In genomic region chr1:51491166-51491981, GRCh38 we compare ENCODE assay signal across 10 cellular contexts. TPM values are rescaled to one million over a fixed set of nuclear protein-coding genes. Genes with fewer than 3 reads are reported as not detected.
DNase-seq lines count a peak whose midpoint lies in the region; ATAC-seq and TF ChIP-seq lines count a peak whose summit lies in the region.
"Had no signal": no experiment of that assay in that cellular context is flagged by ENCODE, and none has a peak within 500 bp of the region (broad histone marks: within the 10 kb centered on the region; RNA-seq: fewer than 3 reads in every experiment).

No MANE protein-coding gene starts in this region.

- POLR2A ChIA-PET in RWPE1 (lab: Yijun Ruan, JAX; ENCODE audit: low non-redundant PET) = interaction anchor here (0.6 kb wide), 1 partner anchor 27 kb away, joined by 5 read pairs; no protein-coding TSS in a partner anchor
- POLR2A ChIA-PET in naive thymus-derived CD4-positive, alpha-beta T cell (lab: Charles Lee) = interaction anchor here (0.6 kb wide), 1 partner anchor 24 kb away, joined by 4 read pairs; no protein-coding TSS in a partner anchor

- DNase-seq in GM13976 (ENCODE audit: low spot score) = peak; percentile 27
- DNase-seq in RWPE1 (ENCODE audit: low spot score) = peak; percentile 7
- no peak for DNase-seq in naive thymus-derived CD4-positive, alpha-beta T cell
- no peak for DNase-seq in endodermal cell
- DNase-seq in COLO829 (ENCODE audit: low spot score) = no peak
- no peak for DNase-seq in activated naive CD4-positive, alpha-beta T cell treated with anti-CD3 and anti-CD28 coated beads for 36 hours
- DNase-seq: kidney had no signal

- in situ Hi-C loops in GM13976 (cut with MboI; ENCODE audit: low sequenced_read_pairs, unreplicated experiment) = no loop called here

- H3K4me1 Mint-ChIP-seq in naive thymus-derived CD4-positive, alpha-beta T cell = peaks cover 32 to 69% (median 53%) of the 10 kb centered on the region in 7 donors
- H3K4me1 Mint-ChIP-seq in endodermal cell = peaks cover 3% of the 10 kb centered on the region
- H3K4me1 Mint-ChIP-seq in activated naive CD4-positive, alpha-beta T cell treated with anti-CD3 and anti-CD28 coated beads for 36 hours (ENCODE audit: low read depth) = peaks cover 40% of the 10 kb centered on the region

- H3K27ac Mint-ChIP-seq in naive thymus-derived CD4-positive, alpha-beta T cell = peak overlapping the region in 7 of 9 donors; percentile 1 to 80 (median 27)
- no peak overlapping the region for H3K27ac Mint-ChIP-seq in endodermal cell
- no peak overlapping the region for H3K27ac Mint-ChIP-seq in activated naive CD4-positive, alpha-beta T cell treated with anti-CD3 and anti-CD28 coated beads for 36 hours

- H3K9ac ChIP-seq in endodermal cell (ENCODE audit: extremely low read depth, low read length, poor library complexity, severe bottlenecking) = no peak overlapping the region

- H3K4me1 ChIP-seq in naive thymus-derived CD4-positive, alpha-beta T cell (ENCODE audit: control insufficient read depth in 2 of 2, insufficient read depth in 2 of 2, low read length in 2 of 2) = peaks cover 23 to 32% of the 10 kb centered on the region in 2 donors
- no peaks in the 10 kb centered on the region for H3K4me1 ChIP-seq in endodermal cell (ENCODE audit: control insufficient read depth, insufficient read depth, low read length)

- WGBS in endodermal cell (ENCODE audit: insufficient coverage in 1 of 2, insufficient read length in 1 of 2), 2 experiments = 91 to 100% methylated on average over 2 to 4 of the region's 4 CpGs

- H3K4me3 Mint-ChIP-seq in naive thymus-derived CD4-positive, alpha-beta T cell = peak overlapping the region in 4 of 10 donors; percentile 4 to 30 (median 10)
- no peak overlapping the region for H3K4me3 Mint-ChIP-seq in endodermal cell
- no peak overlapping the region for H3K4me3 Mint-ChIP-seq in activated naive CD4-positive, alpha-beta T cell treated with anti-CD3 and anti-CD28 coated beads for 36 hours

- H3K4me3 ChIP-seq in naive thymus-derived CD4-positive, alpha-beta T cell (ENCODE audit: low read length) = no peak overlapping the region
- H3K4me3 ChIP-seq in endodermal cell (ENCODE audit: low read length) = no peak overlapping the region
- H3K4me3 ChIP-seq: cardiac muscle cell had no signal

- H3K36me3 Mint-ChIP-seq in naive thymus-derived CD4-positive, alpha-beta T cell = peaks cover 0 to 8% (median 4%) of the 10 kb centered on the region in 5 donors
- peaks cover 9% of the 10 kb centered on the region for H3K36me3 Mint-ChIP-seq in endodermal cell (ENCODE audit: low read depth)
- peaks cover 3% of the 10 kb centered on the region for H3K36me3 Mint-ChIP-seq in activated naive CD4-positive, alpha-beta T cell treated with anti-CD3 and anti-CD28 coated beads for 36 hours (ENCODE audit: low read depth)

- H3K9me3 Mint-ChIP-seq in naive thymus-derived CD4-positive, alpha-beta T cell = peaks cover 0 to 5% (median 0%) of the 10 kb centered on the region in 11 donors
- peaks cover 2% of the 10 kb centered on the region for H3K9me3 Mint-ChIP-seq in endodermal cell
- H3K9me3 Mint-ChIP-seq in activated naive CD4-positive, alpha-beta T cell treated with anti-CD3 and anti-CD28 coated beads for 36 hours = no peaks in the 10 kb centered on the region

- TF ChIP-seq CTCF in GM13976 (IDR thresholded peaks at IDR 0.05; ENCODE audit: borderline replicate concordance, control extremely low read depth, extremely low read depth, insufficient read depth, missing control alignments) (no peak), RWPE1 (conservative IDR thresholded peaks at IDR 0.05; ENCODE audit: low read depth) (no peak), endodermal cell (conservative IDR thresholded peaks at IDR 0.05) (no peak)

- H3K27me3 Mint-ChIP-seq in naive thymus-derived CD4-positive, alpha-beta T cell = no peaks in the 10 kb centered on the region
- H3K27me3 Mint-ChIP-seq in endodermal cell (ENCODE audit: insufficient read depth) = no peaks in the 10 kb centered on the region
- H3K27me3 Mint-ChIP-seq in activated naive CD4-positive, alpha-beta T cell treated with anti-CD3 and anti-CD28 coated beads for 36 hours (ENCODE audit: low read depth) = no peaks in the 10 kb centered on the region

- no peaks in the 10 kb centered on the region for H3K36me3 ChIP-seq in naive thymus-derived CD4-positive, alpha-beta T cell (ENCODE audit: control insufficient read depth in 2 of 3, insufficient read depth in 3 of 3, low read length in 3 of 3)
- H3K36me3 ChIP-seq in endodermal cell (ENCODE audit: control insufficient read depth, insufficient read depth, low read length) = no peaks in the 10 kb centered on the region
- H3K36me3 ChIP-seq: cardiac muscle cell had no signal

- CTCF ChIA-PET in RWPE1 (lab: Yijun Ruan, JAX) = interaction anchor here (0.7 kb wide), 1 partner anchor 12 kb away, joined by 5 read pairs; no protein-coding TSS in a partner anchor
- CTCF ChIA-PET in naive thymus-derived CD4-positive, alpha-beta T cell (lab: Charles Lee) = no interaction called here
- CTCF ChIA-PET in activated naive CD4-positive, alpha-beta T cell treated with anti-CD3 and anti-CD28 coated beads for 36 hours (lab: Charles Lee) = no interaction called here

- no peaks in the 10 kb centered on the region for H3K27me3 ChIP-seq in naive thymus-derived CD4-positive, alpha-beta T cell (ENCODE audit: control insufficient read depth in 2 of 2, insufficient read depth in 2 of 2, low read length in 2 of 2)
- no peaks in the 10 kb centered on the region for H3K27me3 ChIP-seq in endodermal cell (ENCODE audit: control insufficient read depth, insufficient read depth, low read length, poor library complexity, severe bottlenecking)
- H3K27me3 ChIP-seq: cardiac muscle cell had no signal

- intact Hi-C loops in naive thymus-derived CD4-positive, alpha-beta T cell (cut with micrococcal nuclease) = no loop called here
- intact Hi-C loops in activated naive CD4-positive, alpha-beta T cell treated with anti-CD3 and anti-CD28 coated beads for 36 hours (cut with micrococcal nuclease) = no loop called here

- no peaks in the 10 kb centered on the region for H3K9me3 ChIP-seq in naive thymus-derived CD4-positive, alpha-beta T cell (ENCODE audit: control insufficient read depth in 2 of 3, low read length in 3 of 3)
- no peaks in the 10 kb centered on the region for H3K9me3 ChIP-seq in endodermal cell (ENCODE audit: control insufficient read depth, low read length)

- H3K27ac ChIP-seq in RWPE1 (no peak overlapping the region), endodermal cell (ENCODE audit: low read depth, low read length) (no peak overlapping the region)
- H3K27ac ChIP-seq in naive thymus-derived CD4-positive, alpha-beta T cell (ENCODE audit: low read depth, low read length) = no peak overlapping the region
- H3K27ac ChIP-seq: cardiac muscle cell had no signal

- ATAC-seq in HG02588 (IDR thresholded peaks at IDR 0.05; ENCODE audit: unreplicated experiment) (peak; percentile 46), HG02973 (IDR thresholded peaks at IDR 0.05; ENCODE audit: unreplicated experiment) (no peak)
- ATAC-seq in naive thymus-derived CD4-positive, alpha-beta T cell = peak; percentile 20

RNA-seq across cellular contexts. Expression of gene EPS15, which starts 27.7 kb away (rescaled TPM):
- 10 to 100 TPM; 44.8 to 79.9 (median 53.5) TPM for total RNA-seq in naive thymus-derived CD4-positive, alpha-beta T cell
- polyA plus RNA-seq in naive thymus-derived CD4-positive, alpha-beta T cell = 10 to 100 TPM; 32.3 to 37.2 TPM
- total RNA-seq in endodermal cell = 10 to 100 TPM; 45.0 to 46.9 TPM
- polyA plus RNA-seq in endodermal cell (2013, experiment 1 of 2) = 34.2 TPM
- 29.3 TPM for polyA plus RNA-seq in endodermal cell (2013, experiment 2 of 2)
- total RNA-seq in activated naive CD4-positive, alpha-beta T cell treated with anti-CD3 and anti-CD28 coated beads for 36 hours = 10 to 100 TPM; 56.0 to 57.0 TPM

Comparison
In these comparisons a context has a peak if more than half of its experiments do, and no peak if none do; other contexts are left out.
1. DNase-seq: peak in GM13976 (single experiment) and RWPE1 (single experiment); none in naive thymus-derived CD4-positive, alpha-beta T cell (0 of 9), endodermal cell (single experiment), COLO829 (single experiment) and activated naive CD4-positive, alpha-beta T cell treated with anti-CD3 and anti-CD28 coated beads for 36 hours (single experiment).
2. H3K27ac Mint-ChIP-seq: peak in naive thymus-derived CD4-positive, alpha-beta T cell (7 of 9); none in endodermal cell (single experiment) and activated naive CD4-positive, alpha-beta T cell treated with anti-CD3 and anti-CD28 coated beads for 36 hours (single experiment).